1 cellular context compared by ENCODE assay signal in the genomic region with DNA sequence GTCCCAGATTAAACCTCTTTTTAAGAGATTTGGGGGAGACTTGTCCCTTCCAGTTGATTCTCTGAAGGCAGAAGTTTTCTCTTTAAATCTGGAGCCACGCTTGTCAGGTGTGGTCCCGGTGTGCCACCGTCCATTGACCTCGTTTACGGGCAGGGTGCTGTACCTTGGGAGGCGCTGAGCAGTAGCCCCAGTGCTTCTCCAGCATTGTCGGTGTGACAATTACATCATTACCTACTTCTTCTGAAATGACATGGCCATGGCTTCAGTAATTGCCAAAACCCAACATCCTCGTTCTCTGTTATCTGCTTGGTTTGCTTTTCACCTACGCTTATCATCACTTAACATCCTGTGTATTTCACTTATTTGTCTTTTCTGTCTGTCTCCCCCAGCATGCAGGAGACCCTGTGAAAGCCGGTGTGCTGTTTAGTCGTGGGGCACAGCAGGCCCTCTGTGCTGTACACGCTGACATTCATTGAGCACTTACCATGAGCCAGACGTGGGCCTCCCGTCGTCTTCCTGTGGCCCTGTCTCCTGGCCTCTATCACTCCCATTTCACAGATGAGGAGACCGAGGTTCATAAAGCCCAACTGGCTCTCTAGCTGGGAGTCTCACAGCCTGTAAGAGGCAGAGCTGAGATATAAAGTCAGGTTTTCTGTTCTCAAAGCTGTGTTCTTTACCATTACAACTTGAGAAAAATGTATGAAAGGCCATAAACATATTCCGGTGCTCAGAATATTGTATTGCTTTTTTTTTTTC.
TF ChIP-seq lines count a peak whose summit lies in the region.

No MANE protein-coding gene starts in this region.

TF ChIP-seq in SK-N-SH, 30 proteins besides CTCF, POLR2A, EP300 and RAD21:
- TF ChIP-seq FOXJ3 (CRISPR knock-in tag; IDR thresholded peaks at IDR 0.05) (no peak), MXI1 (IDR thresholded peaks at IDR 0.05; ENCODE audit: low read depth, low read length) (no peak)
